In the genomic region with DNA sequence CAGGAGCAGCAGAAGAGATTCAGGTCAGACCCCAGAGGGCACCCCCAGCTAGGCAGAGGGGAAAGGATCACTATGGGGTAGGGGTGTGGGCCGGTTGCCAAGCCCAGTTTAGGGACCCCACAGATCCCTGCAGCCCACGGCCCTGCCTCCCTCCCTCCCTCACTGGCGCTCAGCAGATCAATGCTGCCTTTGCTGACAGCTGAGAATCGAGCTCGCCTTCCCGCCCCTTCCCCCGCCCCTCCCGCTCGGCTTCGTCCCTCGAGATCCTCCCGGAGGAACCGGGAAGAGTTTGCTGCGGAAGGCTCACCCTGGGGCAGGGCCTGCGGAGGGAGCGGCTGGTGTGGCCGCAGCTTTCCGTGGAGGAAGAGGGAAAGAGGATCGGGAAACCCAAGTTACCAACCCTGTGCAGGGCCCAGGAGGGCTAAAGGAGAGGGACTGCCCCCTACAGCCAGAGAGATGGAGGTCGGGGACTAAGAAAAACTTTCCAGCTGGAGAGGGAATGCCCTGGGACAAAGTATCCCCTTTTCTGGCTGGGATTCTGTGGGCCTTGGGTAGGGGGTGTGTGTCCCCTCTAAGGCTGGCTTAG, we compare ENCODE assay signal across 8 cellular contexts. TPM values are rescaled to one million over a fixed set of nuclear protein-coding genes. Genes with fewer than 3 reads are reported as not detected.
DNase-seq lines count a peak whose midpoint lies in the region; ATAC-seq lines count a peak whose summit lies in the region.

No MANE protein-coding gene starts in this region.

- DNase-seq in EH (ENCODE audit: low read depth) (peak; percentile 34), NCI-H748 (lab: John Stamatoyannopoulos, UW; ENCODE audit: unreplicated experiment) (peak; percentile 84), foreskin melanocyte (peak; percentile 25), posterior vena cava (ENCODE audit: low spot score) (peak; percentile 72), putamen (ENCODE audit: low spot score) (no peak), SIG-M5 (lab: John Stamatoyannopoulos, UW) (no peak), NCI-H446 treated with DMSO at 0.1 percent for 48 hours (lab: John Stamatoyannopoulos, UW) (no peak)

- intact Hi-C loops in posterior vena cava (cut with DNase I): loop anchor here in 1 of 2 donors (10.0 kb wide), 1 partner anchor 172 kb away; no protein-coding TSS in a partner anchor

- no peak for ATAC-seq in HG03378 (IDR thresholded peaks at IDR 0.05; ENCODE audit: unreplicated experiment)

RNA-seq across cellular contexts. Expression of gene KCNQ4, which starts 1.1 kb away (rescaled TPM):
- total RNA-seq in posterior vena cava: 10 to 100 TPM; 10.3 to 11.4 TPM

Comparison
In these comparisons a context has a peak if more than half of its experiments do, and no peak if none do; other contexts are left out.
1. DNase-seq: peak in EH (single experiment), NCI-H748 (single experiment), foreskin melanocyte (single experiment) and posterior vena cava (single experiment); none in putamen (single experiment), SIG-M5 (single experiment) and NCI-H446 treated with DMSO at 0.1 percent for 48 hours (single experiment).